ENCODE assay signal across 10 cellular contexts in genomic region chr2:200575957-200576356, GRCh38. TPM values are rescaled to one million over a fixed set of nuclear protein-coding genes. Genes with fewer than 3 reads are reported as not detected.
DNase-seq lines count a peak whose midpoint lies in the region; ATAC-seq and TF ChIP-seq lines count a peak whose summit lies in the region.
"Had no signal": no experiment of that assay in that cellular context is flagged by ENCODE, and none has a peak within 500 bp of the region (broad histone marks: within the 10 kb centered on the region; RNA-seq: fewer than 3 reads in every experiment).

No MANE protein-coding gene starts in this region.

- no peaks in the 10 kb centered on the region for H3K36me3 ChIP-seq in body of pancreas (replicated peaks in 1 of 2; ENCODE audit: insufficient read depth in 1 of 2, low read depth in 2 of 2)

- TF ChIP-seq POLR2A in body of pancreas (IDR thresholded peaks at IDR 0.05): no peak

- no peaks in the 10 kb centered on the region for H3K4me1 Mint-ChIP-seq in osteocyte (ENCODE audit: unreplicated experiment)

- no peak overlapping the region for H3K27ac ChIP-seq in body of pancreas
- H3K27ac ChIP-seq: neutrophil had no signal

- no peak overlapping the region for H3K4me3 Mint-ChIP-seq in osteocyte (ENCODE audit: unreplicated experiment)

- no peak for ATAC-seq in body of pancreas
- ATAC-seq in HG02970 (IDR thresholded peaks at IDR 0.05; ENCODE audit: low FRiP score, unreplicated experiment): no peak

- H3K27me3 Mint-ChIP-seq in osteocyte (ENCODE audit: unreplicated experiment): no peaks in the 10 kb centered on the region

- no peaks in the 10 kb centered on the region for H3K9me3 ChIP-seq in body of pancreas
- H3K9me3 ChIP-seq: neutrophil had no signal

- no peaks in the 10 kb centered on the region for H3K27me3 ChIP-seq in body of pancreas
- H3K27me3 ChIP-seq: neutrophil had no signal

- intact Hi-C loops in body of pancreas (cut with DNase I): loop anchor here (5.0 kb wide), 1 partner anchor 126 kb away; no protein-coding TSS in a partner anchor

- H3K36me3 Mint-ChIP-seq in osteocyte (ENCODE audit: unreplicated experiment): peaks cover 8% of the 10 kb centered on the region

- no peaks in the 10 kb centered on the region for H3K4me1 ChIP-seq in body of pancreas

- TF ChIP-seq CTCF in body of pancreas (IDR thresholded peaks at IDR 0.05): peak; percentile 21 to 47 (median 40)
- TF ChIP-seq CTCF in osteocyte (IDR thresholded peaks at IDR 0.05): peak; percentile 55

- DNase-seq in EH (ENCODE audit: low read depth): peak; percentile 27
- peak; percentile 57 to 87 for DNase-seq in Kasumi-1 (lab: John Stamatoyannopoulos, UW)
- DNase-seq in body of pancreas: no peak
- DNase-seq in osteocyte (ENCODE audit: extremely low spot score, unreplicated experiment): no peak
- DNase-seq in NCI-H187 (lab: John Stamatoyannopoulos, UW): no peak
- no peak for DNase-seq in NCI-H524 (lab: John Stamatoyannopoulos, UW)
- DNase-seq: activated CD4-positive, alpha-beta T cell treated with anti-CD3 and anti-CD28 coated beads for 4 hours; stimulated activated naive CD4-positive, alpha-beta T cell treated with Interleukin-2 at 50 U/mL for 16 hours had no signal

- H3K27ac Mint-ChIP-seq in osteocyte (ENCODE audit: unreplicated experiment): no peak overlapping the region

- 67 to 73% methylated on average over 2 of the region's 2 CpGs for WGBS in body of pancreas, 2 donors

- H3K9me3 Mint-ChIP-seq in osteocyte (ENCODE audit: unreplicated experiment): no peaks in the 10 kb centered on the region

- no peak overlapping the region for H3K4me3 ChIP-seq in body of pancreas

RNA-seq across cellular contexts. Expression of gene AOX1, which starts 9.9 kb away (rescaled TPM):
- 10 to 100 TPM; 60.0 to 75.0 TPM for total RNA-seq in body of pancreas
- total RNA-seq in osteocyte: 0.97 and 1.7 TPM in 2 replicates

RNA-seq across cellular contexts. Expression of gene SGO2, which starts 50.0 kb away (rescaled TPM):
- total RNA-seq in body of pancreas (1 to 10 TPM; 1.6 to 2.3 TPM), osteocyte (5.2 and 5.7 TPM in 2 replicates)

Comparison
In these comparisons a context has a peak if more than half of its experiments do, and no peak if none do; other contexts are left out.
1. DNase-seq: peak in EH (single experiment) and Kasumi-1 (2 of 2); none in body of pancreas (0 of 4), osteocyte (single experiment), NCI-H187 (0 of 2) and NCI-H524 (0 of 2).
2. RNA of gene AOX1, which starts 9.9 kb away (total RNA-seq): 60.0 to 75.0 TPM in body of pancreas; 0.97 to 1.7 TPM in osteocyte; every median in the first group is over 10 times any median in the second.